Comparison of ENCODE assay signal across 1 cellular context in the genomic region with DNA sequence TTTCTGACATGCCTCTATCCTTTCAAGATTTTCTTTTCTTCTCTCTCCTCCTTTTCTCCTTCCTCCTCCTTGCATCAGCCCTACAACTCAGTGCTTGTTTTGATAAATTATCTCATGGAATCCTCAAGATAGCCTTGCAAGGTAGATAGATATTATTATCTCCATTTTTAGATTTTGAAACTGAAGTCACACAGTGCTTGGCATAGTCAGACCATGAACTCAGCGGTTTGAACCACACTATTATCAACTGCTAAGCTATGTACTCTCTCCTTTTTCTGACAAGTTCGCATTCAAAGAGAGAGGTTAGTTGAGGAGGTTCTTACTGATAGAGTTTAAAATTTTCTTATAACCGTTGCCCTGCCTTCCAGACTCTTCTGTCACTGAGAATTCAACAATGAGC.
TF ChIP-seq lines count a peak whose summit lies in the region.

No MANE protein-coding gene starts in this region.

TF ChIP-seq in IMR-90, 13 proteins besides CTCF, POLR2A, EP300 and RAD21:
- TF ChIP-seq CEBPB (IDR thresholded peaks at IDR 0.05; ENCODE audit: low read depth, low read length), result no peak
- no peak for TF ChIP-seq RCOR1 (IDR thresholded peaks at IDR 0.05; ENCODE audit: insufficient replicate concordance, low read length)
- TF ChIP-seq ELK1 (IDR thresholded peaks at IDR 0.05; ENCODE audit: borderline replicate concordance, low read depth, low read length), result no peak
- TF ChIP-seq BHLHE40 (IDR thresholded peaks at IDR 0.05; ENCODE audit: low read depth, low read length), result no peak
- no peak for TF ChIP-seq FOS (IDR thresholded peaks at IDR 0.05; ENCODE audit: low read depth, low read length)
- no peak for TF ChIP-seq SMC3 (IDR thresholded peaks at IDR 0.05; ENCODE audit: low read depth, low read length)
- no peak for TF ChIP-seq CHD1 (IDR thresholded peaks at IDR 0.05; ENCODE audit: low read depth, low read length)
- TF ChIP-seq MXI1 (IDR thresholded peaks at IDR 0.05; ENCODE audit: borderline replicate concordance, low read depth, low read length), result no peak
- TF ChIP-seq RFX5 (IDR thresholded peaks at IDR 0.05; ENCODE audit: low read depth, low read length), result no peak
- no peak for TF ChIP-seq MAZ (IDR thresholded peaks at IDR 0.05; ENCODE audit: borderline replicate concordance, low read depth, low read length)
- TF ChIP-seq USF2 (IDR thresholded peaks at IDR 0.05; ENCODE audit: low read depth, low read length), result no peak
- no peak for TF ChIP-seq MAFK (IDR thresholded peaks at IDR 0.05; ENCODE audit: low read depth, low read length)
- no peak for TF ChIP-seq NFE2L2 (IDR thresholded peaks at IDR 0.05; ENCODE audit: low read depth, low read length)
